20 cellular contexts compared by ENCODE assay signal in genomic region chr12:65857875-65858274, GRCh38. TPM values are rescaled to one million over a fixed set of nuclear protein-coding genes. Genes with fewer than 3 reads are reported as not detected.
"Had no signal": no experiment of that assay in that cellular context is flagged by ENCODE, and none has a peak within 500 bp of the region (broad histone marks: within the 10 kb centered on the region; RNA-seq: fewer than 3 reads in every experiment).

No MANE protein-coding gene starts in this region.

- DNase-seq: activated B cell treated with CpG ODN at 0.5 μM for 24 hours; activated CD4-positive, alpha-beta memory T cell treated with anti-CD3 and anti-CD28 coated beads for 36 hours; activated CD4-positive, alpha-beta T cell treated with anti-CD3 and anti-CD28 coated beads for 4 hours; activated naive CD4-positive, alpha-beta T cell treated with Interleukin-2 at 50 U/mL for 16 hours; activated naive CD8-positive, alpha-beta T cell treated with anti-CD3 and anti-CD28 coated beads, Interleukin-2, amount 10 ng/mL, durations not matched to agents 7 days and 5 days; activated T-cell treated with anti-CD3 and anti-CD28 coated beads for 4 hours; cortex of kidney; effector CD4-positive, alpha-beta T cell; immature natural killer cell; kidney glomerular epithelial cell; left ventricle myocardium superior; natural killer cell; sigmoid colon; stimulated activated naive B cell treated with anti-CD40 and anti-IgM and Interleukin-4, amounts not matched to agents 10 μg/mL and 1 μg/mL and 100 μg/mL, for 72 hours; upper lobe of right lung had no signal

- H3K9me3 ChIP-seq: esophagus muscularis mucosa, neutrophil, sigmoid colon, upper lobe of right lung had no signal

- H3K27ac Mint-ChIP-seq: activated B cell treated with CpG ODN at 0.5 μM for 24 hours; activated CD4-positive, alpha-beta memory T cell treated with anti-CD3 and anti-CD28 coated beads for 36 hours; activated naive CD8-positive, alpha-beta T cell treated with anti-CD3 and anti-CD28 coated beads, Interleukin-2, amount 10 ng/mL, durations not matched to agents 7 days and 5 days; activated T-helper 17 cell treated with anti-CD3 and anti-CD28 coated beads, Interleukin-2, amount 50 U/mL, for 72 hours; immature natural killer cell; natural killer cell; stimulated activated naive B cell treated with anti-CD40 and anti-IgM and Interleukin-4, amounts not matched to agents 10 μg/mL and 1 μg/mL and 100 μg/mL, for 72 hours; T-helper 2 cell treated with Interferon-gamma antibody and Interleukin-4, amounts not matched to agents 5 μg/mL and 100 μg/mL, for 36 hours had no signal

- H3K27me3 Mint-ChIP-seq: activated B cell treated with CpG ODN at 0.5 μM for 24 hours; stimulated activated naive B cell treated with anti-CD40 and anti-IgM and Interleukin-4, amounts not matched to agents 10 μg/mL and 1 μg/mL and 100 μg/mL, for 72 hours had no signal

- H3K36me3 Mint-ChIP-seq: activated CD4-positive, alpha-beta memory T cell treated with anti-CD3 and anti-CD28 coated beads for 36 hours; activated naive CD8-positive, alpha-beta T cell treated with anti-CD3 and anti-CD28 coated beads, Interleukin-2, amount 10 ng/mL, durations not matched to agents 7 days and 5 days; natural killer cell; stimulated activated naive B cell treated with anti-CD40 and anti-IgM and Interleukin-4, amounts not matched to agents 10 μg/mL and 1 μg/mL and 100 μg/mL, for 72 hours had no signal

- H3K4me3 Mint-ChIP-seq: activated B cell treated with CpG ODN at 0.5 μM for 24 hours; activated CD4-positive, alpha-beta memory T cell treated with anti-CD3 and anti-CD28 coated beads for 36 hours; activated naive CD8-positive, alpha-beta T cell treated with anti-CD3 and anti-CD28 coated beads, Interleukin-2, amount 10 ng/mL, durations not matched to agents 7 days and 5 days; activated T-helper 17 cell treated with anti-CD3 and anti-CD28 coated beads, Interleukin-2, amount 50 U/mL, for 72 hours; immature natural killer cell; natural killer cell; stimulated activated naive B cell treated with anti-CD40 and anti-IgM and Interleukin-4, amounts not matched to agents 10 μg/mL and 1 μg/mL and 100 μg/mL, for 72 hours; T-helper 2 cell treated with Interferon-gamma antibody and Interleukin-4, amounts not matched to agents 5 μg/mL and 100 μg/mL, for 36 hours had no signal

- H3K4me3 ChIP-seq: esophagus muscularis mucosa, sigmoid colon, upper lobe of right lung had no signal

- H3K36me3 ChIP-seq: esophagus muscularis mucosa, neutrophil, sigmoid colon, upper lobe of right lung had no signal

- H3K4me1 Mint-ChIP-seq: activated B cell treated with CpG ODN at 0.5 μM for 24 hours; activated naive CD8-positive, alpha-beta T cell treated with anti-CD3 and anti-CD28 coated beads, Interleukin-2, amount 10 ng/mL, durations not matched to agents 7 days and 5 days; activated T-helper 17 cell treated with anti-CD3 and anti-CD28 coated beads, Interleukin-2, amount 50 U/mL, for 72 hours; immature natural killer cell; natural killer cell; stimulated activated naive B cell treated with anti-CD40 and anti-IgM and Interleukin-4, amounts not matched to agents 10 μg/mL and 1 μg/mL and 100 μg/mL, for 72 hours had no signal

- H3K9me3 Mint-ChIP-seq: activated B cell treated with CpG ODN at 0.5 μM for 24 hours; activated CD4-positive, alpha-beta memory T cell treated with anti-CD3 and anti-CD28 coated beads for 36 hours; activated naive CD8-positive, alpha-beta T cell treated with anti-CD3 and anti-CD28 coated beads, Interleukin-2, amount 10 ng/mL, durations not matched to agents 7 days and 5 days; activated T-helper 17 cell treated with anti-CD3 and anti-CD28 coated beads, Interleukin-2, amount 50 U/mL, for 72 hours; immature natural killer cell; natural killer cell; stimulated activated naive B cell treated with anti-CD40 and anti-IgM and Interleukin-4, amounts not matched to agents 10 μg/mL and 1 μg/mL and 100 μg/mL, for 72 hours; T-helper 2 cell treated with Interferon-gamma antibody and Interleukin-4, amounts not matched to agents 5 μg/mL and 100 μg/mL, for 36 hours had no signal

- H3K4me1 ChIP-seq: esophagus muscularis mucosa, sigmoid colon, upper lobe of right lung had no signal

- H3K27ac ChIP-seq: esophagus muscularis mucosa, neutrophil, sigmoid colon, upper lobe of right lung had no signal

- ATAC-seq: activated T-helper 17 cell treated with anti-CD3 and anti-CD28 coated beads, Interleukin-2, amount 50 U/mL, for 72 hours; left ventricle myocardium superior; natural killer cell; stimulated activated naive B cell treated with anti-CD40 and anti-IgM and Interleukin-4, amounts not matched to agents 10 μg/mL and 1 μg/mL and 100 μg/mL, for 72 hours; upper lobe of right lung had no signal

- H3K27me3 ChIP-seq: esophagus muscularis mucosa, neutrophil, sigmoid colon, upper lobe of right lung had no signal

RNA-seq across cellular contexts. Expression of gene HMGA2, which starts 33.6 kb away (rescaled TPM):
- total RNA-seq: activated B cell treated with CpG ODN at 0.5 μM for 24 hours; activated CD4-positive, alpha-beta memory T cell treated with anti-CD3 and anti-CD28 coated beads for 36 hours; activated naive CD8-positive, alpha-beta T cell treated with anti-CD3 and anti-CD28 coated beads, Interleukin-2, amount 10 ng/mL, durations not matched to agents 7 days and 5 days; activated T-helper 17 cell treated with anti-CD3 and anti-CD28 coated beads, Interleukin-2, amount 50 U/mL, for 72 hours; left ventricle myocardium superior; mesenteric fat pad; upper lobe of right lung had no signal
